In the genomic region with DNA sequence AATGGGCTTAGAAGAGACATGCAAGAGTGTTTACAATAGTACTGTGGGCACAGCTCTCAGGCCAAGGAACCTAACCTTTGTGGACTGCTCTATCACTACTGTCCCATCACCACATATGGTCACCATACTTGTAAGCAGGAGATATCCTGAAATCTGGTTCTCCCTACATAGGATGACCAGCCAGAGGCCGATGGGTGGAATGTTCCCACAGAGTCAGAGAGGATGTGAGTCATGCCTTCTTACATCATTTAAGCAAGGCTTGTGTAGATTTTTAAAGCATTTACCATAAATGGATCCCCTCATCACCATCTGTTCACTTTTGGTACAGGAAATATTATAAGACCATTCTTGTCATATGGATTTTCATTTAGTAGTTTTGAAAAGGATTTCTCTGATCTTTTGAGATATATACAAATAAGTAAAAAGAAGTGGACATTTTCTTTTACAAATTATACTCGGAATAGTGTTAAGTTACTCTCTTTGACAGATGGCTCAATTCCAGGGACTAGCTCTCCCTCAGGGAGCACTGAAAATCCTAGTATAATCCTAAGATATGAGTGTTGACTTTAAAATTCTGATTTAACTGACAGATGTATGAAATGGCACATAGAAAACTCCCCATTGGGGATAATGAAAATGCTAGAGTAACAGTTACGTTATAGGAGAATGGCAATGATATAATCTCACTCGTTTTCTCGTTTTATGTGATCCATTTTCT, we compare ENCODE assay signal across 12 cellular contexts. TPM values are rescaled to one million over a fixed set of nuclear protein-coding genes. Genes with fewer than 3 reads are reported as not detected.
DNase-seq lines count a peak whose midpoint lies in the region; ATAC-seq, FAIRE-seq and TF ChIP-seq lines count a peak whose summit lies in the region.
"Had no signal": no experiment of that assay in that cellular context is flagged by ENCODE, and none has a peak within 500 bp of the region (broad histone marks: within the 10 kb centered on the region; RNA-seq: fewer than 3 reads in every experiment).

No MANE protein-coding gene starts in this region.

- dilution Hi-C loops in keratinocyte (cut with MboI; ENCODE audit: extremely low pct_ligation_motif_present, low sequenced_read_pairs) = no loop called here

- H3K27me3 ChIP-seq in keratinocyte (ENCODE audit: control insufficient read depth, extremely low read depth, insufficient read depth, low read length) = no peaks in the 10 kb centered on the region

- H3K4me3 Mint-ChIP-seq in chondrocyte (ENCODE audit: unreplicated experiment) = peak overlapping the region; percentile 13
- H3K4me3 Mint-ChIP-seq in activated CD8-positive, alpha-beta T cell treated with anti-CD3 and anti-CD28 coated beads, Interleukin-2, amount 10 ng/mL, durations not matched to agents 7 days and 5 days = no peak overlapping the region

- FAIRE-seq in keratinocyte (lab: Jason Lieb, UNC) = peak; percentile 97

- H3K9me1 ChIP-seq in keratinocyte (ENCODE audit: control insufficient read depth, extremely low read depth, insufficient read depth, low read length) = no peaks in the 10 kb centered on the region

- H3K4me1 Mint-ChIP-seq in chondrocyte (ENCODE audit: low read depth) = peaks cover 47% of the 10 kb centered on the region
- no peaks in the 10 kb centered on the region for H3K4me1 Mint-ChIP-seq in activated CD8-positive, alpha-beta T cell treated with anti-CD3 and anti-CD28 coated beads, Interleukin-2, amount 10 ng/mL, durations not matched to agents 7 days and 5 days (ENCODE audit: low read depth)

- TF ChIP-seq CTCF in chondrocyte (IDR thresholded peaks at IDR 0.05) = no peak
- no peak for TF ChIP-seq CTCF in keratinocyte (optimal IDR thresholded peaks at IDR 0.05 in 1 of 3, IDR thresholded peaks at IDR 0.05 in 1 of 3, conservative IDR thresholded peaks at IDR 0.05 in 1 of 3; ENCODE audit: extremely low read depth in 1 of 3, insufficient read depth in 2 of 3, low read length in 3 of 3)

- H3K27ac ChIP-seq in keratinocyte (ENCODE audit: control insufficient read depth, insufficient read depth, low read length) = peak overlapping the region; percentile 55
- H3K27ac ChIP-seq: neutrophil had no signal

- H3K4me3 ChIP-seq in keratinocyte (ENCODE audit: control insufficient read depth in 2 of 3, extremely low read depth in 1 of 3, insufficient read depth in 2 of 3, low read depth in 1 of 3, low read length in 3 of 3) = no peak overlapping the region

- H3K9ac ChIP-seq in keratinocyte (ENCODE audit: control insufficient read depth, extremely low read depth, insufficient read depth, low read length) = no peak overlapping the region

- CTCF ChIA-PET in activated CD8-positive, alpha-beta T cell treated with anti-CD3 and anti-CD28 coated beads, Interleukin-2, amount 10 ng/mL, durations not matched to agents 7 days and 5 days (lab: Charles Lee) = interaction anchor here (0.8 to 1.2 kb wide), 4 partner anchors 10 to 1564 kb away, joined by 3 to 6 read pairs (median 4); no protein-coding TSS in a partner anchor

- H3K4me1 ChIP-seq in keratinocyte (ENCODE audit: control insufficient read depth, extremely low read depth, insufficient read depth, low read length) = peaks cover 21% of the 10 kb centered on the region

- H3K36me3 Mint-ChIP-seq in chondrocyte (ENCODE audit: low read depth) = no peaks in the 10 kb centered on the region
- no peaks in the 10 kb centered on the region for H3K36me3 Mint-ChIP-seq in activated CD8-positive, alpha-beta T cell treated with anti-CD3 and anti-CD28 coated beads, Interleukin-2, amount 10 ng/mL, durations not matched to agents 7 days and 5 days (ENCODE audit: low read depth)

- H2AFZ ChIP-seq in keratinocyte (ENCODE audit: control insufficient read depth, low read length) = peak overlapping the region; percentile 58

- POLR2A ChIA-PET in activated CD8-positive, alpha-beta T cell treated with anti-CD3 and anti-CD28 coated beads, Interleukin-2, amount 10 ng/mL, durations not matched to agents 7 days and 5 days (lab: Charles Lee) = interaction anchor here (0.5 kb wide), 1 partner anchor 41 kb away, joined by 3 read pairs; no protein-coding TSS in a partner anchor

- no peaks in the 10 kb centered on the region for H3K9me3 ChIP-seq in keratinocyte (ENCODE audit: control insufficient read depth, low read depth, low read length)
- H3K9me3 ChIP-seq: neutrophil had no signal

- DNase-seq in AG08396 (ENCODE audit: low spot score) (peak; percentile 77), M059J (ENCODE audit: low read depth) (peak; percentile 97), chondrocyte (ENCODE audit: low spot score) (no peak), keratinocyte (ENCODE audit: low read depth, low spot score) (peak; percentile 77), NCI-H774 (lab: John Stamatoyannopoulos, UW) (no peak), posterior vena cava (ENCODE audit: low spot score) (no peak)
- no peak for DNase-seq in activated CD8-positive, alpha-beta T cell treated with anti-CD3 and anti-CD28 coated beads, Interleukin-2, amount 10 ng/mL, durations not matched to agents 7 days and 5 days
- DNase-seq: COR-L47; effector CD4-positive, alpha-beta T cell had no signal

- ATAC-seq in HG03108 (IDR thresholded peaks at IDR 0.05; ENCODE audit: unreplicated experiment) = no peak
- no peak for ATAC-seq in activated CD8-positive, alpha-beta T cell treated with anti-CD3 and anti-CD28 coated beads, Interleukin-2, amount 10 ng/mL, durations not matched to agents 7 days and 5 days

- peak overlapping the region; percentile 17 for H3K4me2 ChIP-seq in keratinocyte (ENCODE audit: control insufficient read depth, extremely low read depth, insufficient read depth, low read depth, low read length)

- intact Hi-C loops in posterior vena cava (cut with DNase I) = no loop called here

- H3K9me3 Mint-ChIP-seq in chondrocyte (ENCODE audit: low read depth) = peaks cover 2% of the 10 kb centered on the region
- H3K9me3 Mint-ChIP-seq in activated CD8-positive, alpha-beta T cell treated with anti-CD3 and anti-CD28 coated beads, Interleukin-2, amount 10 ng/mL, durations not matched to agents 7 days and 5 days (ENCODE audit: insufficient read depth) = peaks cover under 1% of the 10 kb centered on the region

- no peaks in the 10 kb centered on the region for H3K27me3 Mint-ChIP-seq in chondrocyte (ENCODE audit: low read depth)
- H3K27me3 Mint-ChIP-seq in activated CD8-positive, alpha-beta T cell treated with anti-CD3 and anti-CD28 coated beads, Interleukin-2, amount 10 ng/mL, durations not matched to agents 7 days and 5 days (ENCODE audit: low read depth) = peaks cover 6% of the 10 kb centered on the region

- no peaks in the 10 kb centered on the region for H3K79me2 ChIP-seq in keratinocyte (ENCODE audit: control insufficient read depth, insufficient read depth, low read length)

- H3K36me3 ChIP-seq in keratinocyte (ENCODE audit: control insufficient read depth in 2 of 2, extremely low read depth in 1 of 2, insufficient read depth in 2 of 2, low read length in 2 of 2) = no peaks in the 10 kb centered on the region
- H3K36me3 ChIP-seq: neutrophil had no signal

- H4K20me1 ChIP-seq in keratinocyte (ENCODE audit: control insufficient read depth, extremely low read depth, insufficient read depth, low read length) = no peaks in the 10 kb centered on the region

- peak overlapping the region; percentile 88 for H3K27ac Mint-ChIP-seq in chondrocyte (ENCODE audit: unreplicated experiment)
- H3K27ac Mint-ChIP-seq in activated CD8-positive, alpha-beta T cell treated with anti-CD3 and anti-CD28 coated beads, Interleukin-2, amount 10 ng/mL, durations not matched to agents 7 days and 5 days = no peak overlapping the region

RNA-seq across cellular contexts. Expression of gene HTR1B, which starts 6.6 kb away (rescaled TPM):
- not detected in 2 replicates for total RNA-seq in M059J (2014; rRNA removed; shearing (Covaris generic))
- 0.57 to 1.2 TPM (median 0.65 TPM) in 3 replicates for total RNA-seq in chondrocyte
- 0.21 to 0.53 TPM (median 0.24 TPM) in 3 replicates for polyA plus RNA-seq in keratinocyte
- polyA plus RNA-seq in keratinocyte (2011; ENCODE audit: low read depth) = not detected
- 0.44 and 0.49 TPM in 2 replicates for polyA plus RNA-seq in keratinocyte (2011; cell fraction: cytosol; rRNA removed)
- polyA plus RNA-seq in keratinocyte (2011; cell fraction: nucleus; rRNA removed) = 1.1 and 1.5 TPM in 2 replicates
- polyA plus RNA-seq in keratinocyte (2012; ENCODE audit: low replicate concordance) = 0.25 and 0.56 TPM in 2 replicates
- 0.76 to 1.2 TPM (median 0.90 TPM) in 3 replicates for polyA minus RNA-seq in keratinocyte
- not detected for polyA minus RNA-seq in keratinocyte (2011; cell fraction: cytosol; rRNA and poly(A)+ RNA removed)
- polyA minus RNA-seq in keratinocyte (2011; cell fraction: nucleus; rRNA and poly(A)+ RNA removed) = 0.74 and 1.3 TPM in 2 replicates
- total RNA-seq in activated CD8-positive, alpha-beta T cell treated with anti-CD3 and anti-CD28 coated beads, Interleukin-2, amount 10 ng/mL, durations not matched to agents 7 days and 5 days = not detected
- total RNA-seq in posterior vena cava = 1 to 10 TPM; 7.6 to 9.2 TPM
- total RNA-seq: activated CD8-positive, alpha-beta memory T cell treated with anti-CD3 and anti-CD28 coated beads for 36 hours had no signal

Comparison
In these comparisons a context has a peak if more than half of its experiments do, and no peak if none do; other contexts are left out.
1. DNase-seq: peak in AG08396 (single experiment), M059J (single experiment) and keratinocyte (single experiment); none in chondrocyte (single experiment), activated CD8-positive, alpha-beta T cell treated with anti-CD3 and anti-CD28 coated beads, Interleukin-2, amount 10 ng/mL, durations not matched to agents 7 days and 5 days (single experiment), NCI-H774 (single experiment) and posterior vena cava (single experiment).